9 cellular contexts compared by ENCODE assay signal in genomic region chr9:101791938-101792337, GRCh38.
DNase-seq lines count a peak whose midpoint lies in the region; TF ChIP-seq lines count a peak whose summit lies in the region.
"Had no signal": no experiment of that assay in that cellular context is flagged by ENCODE, and none has a peak within 500 bp of the region (broad histone marks: within the 10 kb centered on the region; RNA-seq: fewer than 3 reads in every experiment).

No MANE protein-coding gene starts in this region.

- TF ChIP-seq CTCF in HL-60 (IDR thresholded peaks at IDR 0.05; ENCODE audit: insufficient read depth, low read length) (peak; percentile 8), OCI-LY3 (IDR thresholded peaks at IDR 0.05; ENCODE audit: low read depth, low read length) (peak; percentile 75)

- peaks cover 15% of the 10 kb centered on the region for H3K4me1 ChIP-seq in OCI-LY3 (ENCODE audit: low read length)

- H3K9ac ChIP-seq in OCI-LY3 (ENCODE audit: low read length), result peak overlapping the region; percentile 15; the same call in 1 of the 2 replicates

- H3K27me3 ChIP-seq in HL-60 (ENCODE audit: insufficient read depth, poor library complexity, severe bottlenecking) (no peaks in the 10 kb centered on the region), OCI-LY3 (ENCODE audit: low read depth, low read length) (0 out of 2 replicates have a peak, but pooled peaks cover 7% of the 10 kb centered on the region)

- H3K4me2 ChIP-seq in OCI-LY3 (ENCODE audit: low read length), result peak overlapping the region; percentile 79

- H3K27ac ChIP-seq in HL-60 (replicated peaks) (no peak overlapping the region), OCI-LY3 (ENCODE audit: low read length) (peak overlapping the region; percentile 52)

- H3K79me2 ChIP-seq in OCI-LY3 (ENCODE audit: low read length), result no peaks in the 10 kb centered on the region

- H3K9me3 ChIP-seq in OCI-LY3 (ENCODE audit: insufficient read depth, low read length), result no peaks in the 10 kb centered on the region

- no peak overlapping the region for H3K4me3 ChIP-seq in HL-60 (replicated peaks; ENCODE audit: insufficient read depth, low read length)
- H3K4me3 ChIP-seq in OCI-LY3 (ENCODE audit: low read length), result peak overlapping the region; percentile 50

- H3K36me3 ChIP-seq in OCI-LY3 (replicated peaks; ENCODE audit: low read depth, low read length), result no peaks in the 10 kb centered on the region

- peak; percentile 33 to 49 for DNase-seq in NCI-H2081 (lab: John Stamatoyannopoulos, UW)
- no peak for DNase-seq in NCI-H2081 treated with DMSO at 0.1 percent for 48 hours (lab: John Stamatoyannopoulos, UW)
- DNase-seq in HL-60 (ENCODE audit: low read depth in 1 of 2, low spot score in 1 of 2), result peak in 1 of 2 experiments; percentile 37
- DNase-seq in erythroblast (lab: John Stamatoyannopoulos, UW), result peak; percentile 68 to 80
- peak; percentile 40 for DNase-seq in stimulated activated CD8-positive, alpha-beta memory T cell treated with anti-CD3 and anti-CD28 coated beads, Interleukin-4, amount 100 ng/mL, for 48 hours
- no peak for DNase-seq in GF-D8 (lab: John Stamatoyannopoulos, UW)
- no peak for DNase-seq in superior temporal gyrus (ENCODE audit: extremely low spot score)
- DNase-seq: naive B cell had no signal

- no peak for TF ChIP-seq POLR2A in erythroblast (IDR thresholded peaks at IDR 0.05; ENCODE audit: low read length)

- no peak overlapping the region for H2AFZ ChIP-seq in OCI-LY3 (ENCODE audit: low read depth, low read length)

- H4K20me1 ChIP-seq in OCI-LY3 (ENCODE audit: insufficient read depth, low read length), result no peaks in the 10 kb centered on the region

Comparison
In these comparisons a context has a peak if more than half of its experiments do, and no peak if none do; other contexts are left out.
1. DNase-seq: peak in NCI-H2081 (2 of 2), erythroblast (2 of 2) and stimulated activated CD8-positive, alpha-beta memory T cell treated with anti-CD3 and anti-CD28 coated beads, Interleukin-4, amount 100 ng/mL, for 48 hours (single experiment); none in NCI-H2081 treated with DMSO at 0.1 percent for 48 hours (single experiment), GF-D8 (single experiment) and superior temporal gyrus (single experiment).